8 cellular contexts compared by ENCODE assay signal in genomic region chr10:110864662-110865140, GRCh38.
DNase-seq lines count a peak whose midpoint lies in the region; ATAC-seq and TF ChIP-seq lines count a peak whose summit lies in the region.

No MANE protein-coding gene starts in this region.

- H3K4me3 Mint-ChIP-seq in nephron progenitor cell = no peak overlapping the region

- peaks cover 6% of the 10 kb centered on the region for H3K36me3 Mint-ChIP-seq in nephron progenitor cell (ENCODE audit: low read depth)

- H3K27me3 Mint-ChIP-seq in nephron progenitor cell (ENCODE audit: low read depth, poor library complexity) = peaks cover 3% of the 10 kb centered on the region

- peak overlapping the region; percentile 82 for H3K27ac ChIP-seq in cingulate gyrus (ENCODE audit: low read depth, low read length)

- H3K4me1 Mint-ChIP-seq in nephron progenitor cell = peaks cover 59% of the 10 kb centered on the region

- no peaks in the 10 kb centered on the region for H3K9me3 Mint-ChIP-seq in nephron progenitor cell

- peak overlapping the region; percentile 76 for H3K27ac Mint-ChIP-seq in nephron progenitor cell

- TF ChIP-seq CTCF in nephron progenitor cell (IDR thresholded peaks at IDR 0.05) = no peak

- TF ChIP-seq POLR2A in Raji (IDR thresholded peaks at IDR 0.05; ENCODE audit: insufficient read depth, low read depth, low read length) = peak; percentile 30; the same call in 1 of the 2 replicates

- intact Hi-C loops in posterior cingulate gyrus (cut with DNase I) = no loop called here

- ATAC-seq in HG03064 (IDR thresholded peaks at IDR 0.05; ENCODE audit: low read depth, unreplicated experiment) = peak; percentile 47

- peak; percentile 39 for DNase-seq in stimulated activated CD4-positive, alpha-beta T cell treated with anti-CD3 and anti-CD28 coated beads, Interleukin-1b, Interleukin-23, amount 100 ng/mL, for 48 hours
- no peak for DNase-seq in stimulated activated CD4-positive, alpha-beta T cell treated with anti-CD3 and anti-CD28 coated beads, Interleukin-2, amount 100 ng/mL, for 24 hours
- DNase-seq in nephron progenitor cell = no peak
- no peak for DNase-seq in NCI-H2227 treated with DMSO at 0.1 percent for 48 hours (lab: John Stamatoyannopoulos, UW)
- DNase-seq in posterior cingulate gyrus = no peak
